8 cellular contexts compared by ENCODE assay signal in the genomic region with DNA sequence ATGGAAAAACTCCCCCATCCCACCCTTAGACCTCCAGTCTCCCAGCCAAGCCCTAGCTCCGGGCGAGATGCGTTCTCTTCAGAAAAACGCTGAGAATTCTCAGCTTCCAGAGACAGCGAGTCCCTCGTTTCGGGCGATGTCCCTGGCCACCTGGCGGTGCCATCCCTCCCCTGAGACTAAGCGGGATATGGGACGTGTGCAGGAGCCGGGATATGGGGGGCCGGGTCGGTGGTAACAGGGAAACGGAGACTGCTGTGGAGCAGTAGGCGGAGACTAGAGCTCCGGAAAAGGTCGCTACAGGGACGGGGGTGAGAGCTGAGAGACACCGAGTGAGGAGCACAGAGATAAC. TPM values are rescaled to one million over a fixed set of nuclear protein-coding genes. Genes with fewer than 3 reads are reported as not detected.
DNase-seq lines count a peak whose midpoint lies in the region; ATAC-seq, FAIRE-seq and TF ChIP-seq lines count a peak whose summit lies in the region.

No MANE protein-coding gene starts in this region.

- CTCF ChIA-PET in OCI-LY7 (lab: Charles Lee; ENCODE audit: unreplicated experiment): interaction anchor here (0.9 to 2.3 kb wide), 4 partner anchors 9 to 91 kb away, joined by 3 to 7 read pairs (median 3); no protein-coding TSS in a partner anchor

- no peaks in the 10 kb centered on the region for H3K9me3 ChIP-seq in OCI-LY7 (ENCODE audit: low read length)
- no peaks in the 10 kb centered on the region for H3K9me3 ChIP-seq in neural cell (ENCODE audit: low read length)

- peak overlapping the region; percentile 91 for H3K4me3 Mint-ChIP-seq in activated T-cell treated with anti-CD3 and anti-CD28 coated beads, Interleukin-2, amount 50 U/mL, for 24 hours

- H3K9ac ChIP-seq in neural cell (ENCODE audit: low read length): peak overlapping the region; percentile 73

- no peak for TF ChIP-seq EP300 in neural cell (conservative IDR thresholded peaks at IDR 0.05; ENCODE audit: poor library complexity, severe bottlenecking)

- no TSS peak for BruUV-seq in OCI-LY7 (replicated peaks; lab: Mats Ljungman, UMichigan)

- H3K36me3 ChIP-seq in OCI-LY7 (ENCODE audit: insufficient read depth, low read length) (no peaks in the 10 kb centered on the region), neural cell (ENCODE audit: insufficient read depth, low read length) (no peaks in the 10 kb centered on the region)

- H3K4me2 ChIP-seq in OCI-LY7 (ENCODE audit: low read length): peak overlapping the region; percentile 90
- peak overlapping the region; percentile 88 for H3K4me2 ChIP-seq in neural cell (ENCODE audit: low read length)

- H3K27me3 ChIP-seq in neural cell (ENCODE audit: insufficient read depth, low read depth, low read length): no peaks in the 10 kb centered on the region

- H4K20me1 ChIP-seq in OCI-LY7 (ENCODE audit: insufficient read depth, low read length) (no peaks in the 10 kb centered on the region), neural cell (ENCODE audit: insufficient read depth) (no peaks in the 10 kb centered on the region)

- H3K27ac Mint-ChIP-seq in activated T-cell treated with anti-CD3 and anti-CD28 coated beads, Interleukin-2, amount 50 U/mL, for 24 hours: peak overlapping the region; percentile 88

- TF ChIP-seq CTCF in OCI-LY7 (conservative IDR thresholded peaks at IDR 0.05; ENCODE audit: low read length): no peak
- TF ChIP-seq CTCF in epithelial cell of proximal tubule (conservative IDR thresholded peaks at IDR 0.05; ENCODE audit: low read depth, low read length): peak; percentile 32
- peak; percentile 38 for TF ChIP-seq CTCF in neural cell (IDR thresholded peaks at IDR 0.05; ENCODE audit: poor library complexity, severe bottlenecking)

- intact Hi-C loops in OCI-LY7 (cut with micrococcal nuclease; ENCODE audit: unreplicated experiment): no loop called here

- no peaks in the 10 kb centered on the region for H3F3A ChIP-seq in neural cell (ENCODE audit: insufficient read depth, low read length, poor library complexity, severe bottlenecking)

- H2AFZ ChIP-seq in OCI-LY7 (ENCODE audit: low read length) (peak overlapping the region; percentile 99), neural cell (ENCODE audit: low read depth, low read length) (peak overlapping the region; percentile 78)

- no peaks in the 10 kb centered on the region for H3K9me3 Mint-ChIP-seq in activated T-cell treated with anti-CD3 and anti-CD28 coated beads, Interleukin-2, amount 50 U/mL, for 24 hours

- H3K27me3 Mint-ChIP-seq in activated T-cell treated with anti-CD3 and anti-CD28 coated beads, Interleukin-2, amount 50 U/mL, for 24 hours: peaks cover 9% of the 10 kb centered on the region

- H3K4me1 ChIP-seq in OCI-LY7 (ENCODE audit: insufficient read depth, low read length, poor library complexity, severe bottlenecking): peaks cover 9% of the 10 kb centered on the region

- no peak for FAIRE-seq in GM19239 (lab: Jason Lieb, UNC)

- H3K9me2 ChIP-seq in OCI-LY7 (ENCODE audit: insufficient read depth, low read length): no peaks in the 10 kb centered on the region
- H3K9me2 ChIP-seq in neural cell (ENCODE audit: insufficient read depth, low read length): no peaks in the 10 kb centered on the region

- H3K27ac ChIP-seq in OCI-LY7 (ENCODE audit: low read depth, low read length, poor library complexity, severe bottlenecking) (peak overlapping the region; percentile 12), neural cell (ENCODE audit: low read length) (peak overlapping the region; percentile 45)

- DNase-seq in activated T-cell treated with anti-CD3 and anti-CD28 coated beads, Interleukin-2, amount 50 U/mL, for 24 hours: no peak
- no peak for DNase-seq in activated T-cell treated with anti-CD3 and anti-CD28 coated beads for 4 hours
- no peak for DNase-seq in OCI-LY7 (ENCODE audit: low spot score)
- no peak for DNase-seq in epithelial cell of proximal tubule (ENCODE audit: low read depth)
- no peak for DNase-seq in DMS153 treated with DMSO at 0.1 percent for 48 hours (lab: John Stamatoyannopoulos, UW; ENCODE audit: unreplicated experiment)
- DNase-seq in GM19239 (ENCODE audit: insufficient read length, low spot score): no peak

- H3K4me3 ChIP-seq in OCI-LY7 (ENCODE audit: low read depth, low read length, poor library complexity, severe bottlenecking) (peak overlapping the region; percentile 76), epithelial cell of proximal tubule (ENCODE audit: low read depth, low read length) (peak overlapping the region; percentile 81), neural cell (ENCODE audit: low read length) (peak overlapping the region; percentile 93)

- H3K79me2 ChIP-seq in OCI-LY7 (ENCODE audit: insufficient read depth, low read depth, low read length): no peaks in the 10 kb centered on the region
- no peaks in the 10 kb centered on the region for H3K79me2 ChIP-seq in neural cell (replicated peaks; ENCODE audit: insufficient read depth, low read length)

- H3K36me3 Mint-ChIP-seq in activated T-cell treated with anti-CD3 and anti-CD28 coated beads, Interleukin-2, amount 50 U/mL, for 24 hours (ENCODE audit: low read depth): peaks cover 38% of the 10 kb centered on the region

- peak; percentile 40 for TF ChIP-seq RAD21 in neural cell (conservative IDR thresholded peaks at IDR 0.05)

- ATAC-seq in HG02884 (IDR thresholded peaks at IDR 0.05; ENCODE audit: unreplicated experiment): peak; percentile 64

- H3K4me1 Mint-ChIP-seq in activated T-cell treated with anti-CD3 and anti-CD28 coated beads, Interleukin-2, amount 50 U/mL, for 24 hours (ENCODE audit: low read depth): peaks cover 44% of the 10 kb centered on the region

- POLR2A ChIA-PET in OCI-LY7 (lab: Charles Lee): interaction anchor here (0.6 to 1.5 kb wide), 17 partner anchors 9 to 635 kb away, joined by 3 to 5 read pairs (median 3); no protein-coding TSS in a partner anchor

TF ChIP-seq in neural cell, 6 proteins besides CTCF, POLR2A, EP300 and RAD21:
- TF ChIP-seq MXI1 (conservative IDR thresholded peaks at IDR 0.05; ENCODE audit: poor library complexity, severe bottlenecking) (peak; percentile 24), EZH2 (IDR thresholded peaks at IDR 0.05; ENCODE audit: borderline replicate concordance, insufficient read depth, low read length, poor library complexity, severe bottlenecking) (no peak), SMC3 (conservative IDR thresholded peaks at IDR 0.05; ENCODE audit: poor library complexity) (peak; percentile 51)

RNA-seq across cellular contexts. Expression of gene STRIP2, which starts 0.4 kb away (rescaled TPM):
- 1.3 and 2.1 TPM in 2 replicates for total RNA-seq in OCI-LY7 (2014; rRNA removed; shearing (Covaris generic))
- total RNA-seq in OCI-LY7 (2022) (4.2 and 4.3 TPM in 2 replicates), epithelial cell of proximal tubule (6.3 and 6.9 TPM in 2 replicates)
- 7.4 and 8.0 TPM in 2 replicates for polyA plus RNA-seq in neural cell
- 6.3 and 7.9 TPM in 2 replicates for polyA minus RNA-seq in neural cell
